ENCODE assay signal across 30 cellular contexts in genomic region chr4:53990641-53991040, GRCh38.
"Had no signal": no experiment of that assay in that cellular context is flagged by ENCODE, and none has a peak within 500 bp of the region (broad histone marks: within the 10 kb centered on the region; RNA-seq: fewer than 3 reads in every experiment).

No MANE protein-coding gene starts in this region.

- DNase-seq: activated CD4-positive, alpha-beta memory T cell treated with anti-CD3 and anti-CD28 coated beads, Interleukin-2, amount 10 ng/mL, durations not matched to agents 7 days and 5 days; activated CD4-positive, alpha-beta T cell treated with anti-CD3 and anti-CD28 coated beads, Interleukin-2, amount 10 ng/mL, durations not matched to agents 24 days and 14 days; activated CD4-positive, CD25-positive, alpha-beta regulatory T cell treated with anti-CD3 and anti-CD28 coated beads, Interleukin-2, amount 50 U/mL, for 72 hours; activated CD8-positive, alpha-beta memory T cell treated with anti-CD3 and anti-CD28 coated beads, Interleukin-2, amount 50 U/mL, for 48 hours; activated naive CD8-positive, alpha-beta T cell treated with anti-CD3 and anti-CD28 coated beads, Interleukin-2, amount 50 U/mL, for 24 hours; activated T-cell treated with anti-CD3 and anti-CD28 coated beads, Interleukin-2, amount 50 U/mL, for 4 hours; anterior cingulate cortex; body of pancreas; endodermal cell; head of caudate nucleus; hippocampal formation; kidney; left colon; mammary epithelial cell; nephron progenitor cell; ovary; stimulated activated CD4-positive, alpha-beta T cell treated with anti-CD3 and anti-CD28 coated beads, Interleukin-4, amount 100 ng/mL, for 24 hours; T-helper 9 cell; uterus had no signal

- H3K9me3 Mint-ChIP-seq: activated CD4-positive, alpha-beta memory T cell treated with anti-CD3 and anti-CD28 coated beads, Interleukin-2, amount 10 ng/mL, durations not matched to agents 7 days and 5 days; activated CD4-positive, alpha-beta T cell treated with anti-CD3 and anti-CD28 coated beads, Interleukin-2, amount 10 ng/mL, durations not matched to agents 24 days and 14 days; activated naive CD4-positive, alpha-beta T cell treated with anti-CD3 and anti-CD28 coated beads, Interleukin-2, amount 50 U/mL, for 24 hours; activated naive CD8-positive, alpha-beta T cell treated with anti-CD3 and anti-CD28 coated beads, Interleukin-2, amount 50 U/mL, for 24 hours; activated T-cell treated with anti-CD3 and anti-CD28 coated beads, Interleukin-2, amount 50 U/mL, for 4 hours; activated T-helper 2 cell treated with anti-CD3 and anti-CD28 coated beads, Interferon-gamma antibody, Interleukin-2, Interleukin-4, amounts not matched to agents 10 μg/mL and 5 μg/mL and 100 μg/mL, durations not matched to agents 14 hours and 24 hours and 36 hours; endodermal cell; nephron progenitor cell; stimulated activated effector memory CD8-positive, alpha-beta T cell treated with anti-CD3 and anti-CD28 coated beads, Interleukin-12 subunit alpha, Interleukin-12 subunit beta, amount 100 ng/mL, for 72 hours; stimulated activated naive CD8-positive, alpha-beta T cell treated with anti-CD3 and anti-CD28 coated beads, Interleukin-15, Interleukin-2, amounts not matched to agents 100 ng/mL and 50 ng/mL, for 24 hours; T-helper 1 cell treated with Interleukin-12 subunit alpha and Interleukin-12 subunit beta and Interleukin-4 antibody, amounts not matched to agents 30 μg/mL and 1 μg/mL, for 36 hours; type B pancreatic cell had no signal

- H3K27ac Mint-ChIP-seq: activated CD4-positive, alpha-beta memory T cell treated with anti-CD3 and anti-CD28 coated beads, Interleukin-2, amount 10 ng/mL, durations not matched to agents 7 days and 5 days; activated CD4-positive, alpha-beta T cell treated with anti-CD3 and anti-CD28 coated beads, Interleukin-2, amount 10 ng/mL, durations not matched to agents 24 days and 14 days; activated naive CD4-positive, alpha-beta T cell treated with anti-CD3 and anti-CD28 coated beads, Interleukin-2, amount 50 U/mL, for 24 hours; activated naive CD8-positive, alpha-beta T cell treated with anti-CD3 and anti-CD28 coated beads, Interleukin-2, amount 50 U/mL, for 24 hours; activated T-helper 2 cell treated with anti-CD3 and anti-CD28 coated beads, Interferon-gamma antibody, Interleukin-2, Interleukin-4, amounts not matched to agents 10 μg/mL and 5 μg/mL and 100 μg/mL, durations not matched to agents 14 hours and 24 hours and 36 hours; endodermal cell; nephron progenitor cell; progenitor cell of endocrine pancreas; stimulated activated effector memory CD8-positive, alpha-beta T cell treated with anti-CD3 and anti-CD28 coated beads, Interleukin-12 subunit alpha, Interleukin-12 subunit beta, amount 100 ng/mL, for 72 hours; stimulated activated naive CD8-positive, alpha-beta T cell treated with anti-CD3 and anti-CD28 coated beads, Interleukin-15, Interleukin-2, amounts not matched to agents 100 ng/mL and 50 ng/mL, for 24 hours; T-helper 1 cell treated with Interleukin-12 subunit alpha and Interleukin-12 subunit beta and Interleukin-4 antibody, amounts not matched to agents 30 μg/mL and 1 μg/mL, for 36 hours; type B pancreatic cell had no signal

- H3K4me3 ChIP-seq: body of pancreas, ovary, skin epidermis, thoracic aorta, uterus had no signal

- H3K9me3 ChIP-seq: body of pancreas, neutrophil, ovary, thoracic aorta, uterus had no signal

- H3K4me1 Mint-ChIP-seq: activated CD4-positive, alpha-beta memory T cell treated with anti-CD3 and anti-CD28 coated beads, Interleukin-2, amount 10 ng/mL, durations not matched to agents 7 days and 5 days; activated CD4-positive, alpha-beta T cell treated with anti-CD3 and anti-CD28 coated beads, Interleukin-2, amount 10 ng/mL, durations not matched to agents 24 days and 14 days; nephron progenitor cell; stimulated activated effector memory CD8-positive, alpha-beta T cell treated with anti-CD3 and anti-CD28 coated beads, Interleukin-12 subunit alpha, Interleukin-12 subunit beta, amount 100 ng/mL, for 72 hours had no signal

- H3K27ac ChIP-seq: body of pancreas, skin epidermis, thoracic aorta, uterus had no signal

- H3K4me1 ChIP-seq: body of pancreas, uterus had no signal

- H3K36me3 ChIP-seq: neutrophil, ovary, thoracic aorta, uterus had no signal

- FAIRE-seq: kidney, TTC549 had no signal

- H3K36me3 Mint-ChIP-seq: stimulated activated effector memory CD8-positive, alpha-beta T cell treated with anti-CD3 and anti-CD28 coated beads, Interleukin-12 subunit alpha, Interleukin-12 subunit beta, amount 100 ng/mL, for 72 hours; type B pancreatic cell had no signal

- H3K27me3 ChIP-seq: body of pancreas, neutrophil, ovary, uterus had no signal

- H3K27me3 Mint-ChIP-seq: activated CD4-positive, alpha-beta memory T cell treated with anti-CD3 and anti-CD28 coated beads, Interleukin-2, amount 10 ng/mL, durations not matched to agents 7 days and 5 days; activated CD4-positive, alpha-beta T cell treated with anti-CD3 and anti-CD28 coated beads, Interleukin-2, amount 10 ng/mL, durations not matched to agents 24 days and 14 days; activated naive CD4-positive, alpha-beta T cell treated with anti-CD3 and anti-CD28 coated beads, Interleukin-2, amount 50 U/mL, for 24 hours; activated naive CD8-positive, alpha-beta T cell treated with anti-CD3 and anti-CD28 coated beads, Interleukin-2, amount 50 U/mL, for 24 hours; progenitor cell of endocrine pancreas; stimulated activated naive CD8-positive, alpha-beta T cell treated with anti-CD3 and anti-CD28 coated beads, Interleukin-15, Interleukin-2, amounts not matched to agents 100 ng/mL and 50 ng/mL, for 24 hours; type B pancreatic cell had no signal

- H3K4me3 Mint-ChIP-seq: activated CD4-positive, alpha-beta memory T cell treated with anti-CD3 and anti-CD28 coated beads, Interleukin-2, amount 10 ng/mL, durations not matched to agents 7 days and 5 days; activated CD4-positive, alpha-beta T cell treated with anti-CD3 and anti-CD28 coated beads, Interleukin-2, amount 10 ng/mL, durations not matched to agents 24 days and 14 days; activated naive CD4-positive, alpha-beta T cell treated with anti-CD3 and anti-CD28 coated beads, Interleukin-2, amount 50 U/mL, for 24 hours; activated naive CD8-positive, alpha-beta T cell treated with anti-CD3 and anti-CD28 coated beads, Interleukin-2, amount 50 U/mL, for 24 hours; activated T-cell treated with anti-CD3 and anti-CD28 coated beads, Interleukin-2, amount 50 U/mL, for 4 hours; endodermal cell; nephron progenitor cell; stimulated activated effector memory CD8-positive, alpha-beta T cell treated with anti-CD3 and anti-CD28 coated beads, Interleukin-12 subunit alpha, Interleukin-12 subunit beta, amount 100 ng/mL, for 72 hours; stimulated activated naive CD8-positive, alpha-beta T cell treated with anti-CD3 and anti-CD28 coated beads, Interleukin-15, Interleukin-2, amounts not matched to agents 100 ng/mL and 50 ng/mL, for 24 hours; T-helper 1 cell treated with Interleukin-12 subunit alpha and Interleukin-12 subunit beta and Interleukin-4 antibody, amounts not matched to agents 30 μg/mL and 1 μg/mL, for 36 hours; type B pancreatic cell had no signal
